23 cellular contexts compared by ENCODE assay signal in the genomic region with DNA sequence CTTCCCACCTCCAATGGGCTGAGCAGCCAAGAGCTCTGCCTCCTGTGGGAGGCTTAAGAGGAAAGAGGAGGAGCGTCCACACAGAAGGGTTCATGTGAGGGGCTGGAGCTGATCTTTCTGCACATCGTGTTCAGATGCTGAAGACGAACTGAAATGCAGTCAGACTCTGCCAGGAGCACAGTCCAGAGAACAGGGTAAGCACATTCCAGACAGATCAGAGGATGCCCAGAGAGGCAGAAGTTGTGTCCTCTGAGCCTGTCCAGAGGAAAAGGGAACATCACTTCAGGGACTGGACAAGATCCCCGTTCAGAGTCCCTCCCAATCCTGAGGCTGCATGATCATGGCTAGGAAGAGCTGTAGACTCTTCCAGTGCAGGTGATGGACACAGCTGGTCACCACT.
"Had no signal": no experiment of that assay in that cellular context is flagged by ENCODE, and none has a peak within 500 bp of the region (broad histone marks: within the 10 kb centered on the region; RNA-seq: fewer than 3 reads in every experiment).

No MANE protein-coding gene starts in this region.

- DNase-seq: activated CD4-positive, alpha-beta T cell treated with anti-CD3 and anti-CD28 coated beads for 36 hours; activated CD4-positive, CD25-positive, alpha-beta regulatory T cell; activated effector memory CD4-positive, alpha-beta T cell treated with Interleukin-2 at 50 U/mL for 16 hours; activated naive CD4-positive, alpha-beta T cell treated with Interleukin-2 at 50 U/mL for 16 hours; activated T-cell treated with anti-CD3 and anti-CD28 coated beads for 4 hours; anterior cingulate cortex; dermis blood vessel endothelial cell; effector CD4-positive, alpha-beta T cell; heart left ventricle; kidney glomerular epithelial cell; lower lobe of right lung; mesenchymal stem cell; naive B cell; nucleus accumbens; pancreas; stimulated activated CD4-positive, alpha-beta T cell treated with anti-CD3 and anti-CD28 coated beads, Interleukin-2, amount 100 ng/mL, for 48 hours; stimulated activated naive CD4-positive, alpha-beta T cell treated with Interleukin-2 at 50 U/mL for 16 hours; T-helper 1 cell; testis; trophoblast cell; uterus had no signal

- H3K27ac ChIP-seq: lower lobe of right lung, pancreas, testis, uterus had no signal

- H3K36me3 ChIP-seq: heart left ventricle, lower lobe of right lung, pancreas, prostate gland, uterus had no signal

- H3K4me3 ChIP-seq: heart left ventricle, lower lobe of right lung, pancreas, prostate gland, testis, uterus had no signal

- H3K27me3 ChIP-seq: heart left ventricle, pancreas, testis, uterus had no signal

- H3K4me1 ChIP-seq: lower lobe of right lung, pancreas, prostate gland, uterus had no signal

- H3K9me3 ChIP-seq: heart left ventricle, lower lobe of right lung, pancreas, prostate gland, testis, uterus had no signal

- ATAC-seq: activated CD4-positive, alpha-beta T cell treated with anti-CD3 and anti-CD28 coated beads for 36 hours; left lobe of liver; lower lobe of right lung; pancreas had no signal
